ENCODE assay signal across 27 cellular contexts in genomic region chr12:107718606-107719005, GRCh38. TPM values are rescaled to one million over a fixed set of nuclear protein-coding genes. Genes with fewer than 3 reads are reported as not detected.
DNase-seq lines count a peak whose midpoint lies in the region; ATAC-seq, FAIRE-seq and TF ChIP-seq lines count a peak whose summit lies in the region.
"Had no signal": no experiment of that assay in that cellular context is flagged by ENCODE, and none has a peak within 500 bp of the region (broad histone marks: within the 10 kb centered on the region; RNA-seq: fewer than 3 reads in every experiment).

No MANE protein-coding gene starts in this region.

- no peak for TF ChIP-seq RAD21 in GM12878 (IDR thresholded peaks at IDR 0.05; ENCODE audit: insufficient read depth, low read depth, low read length)

- no peak overlapping the region for H3K4me3 Mint-ChIP-seq in activated T-cell treated with anti-CD3 and anti-CD28 coated beads, Interleukin-2, amount 50 U/mL, for 4 hours
- H3K4me3 Mint-ChIP-seq in stimulated activated effector memory CD8-positive, alpha-beta T cell treated with anti-CD3 and anti-CD28 coated beads, Interleukin-12 subunit alpha, Interleukin-12 subunit beta, amount 100 ng/mL, for 72 hours = no peak overlapping the region
- H3K4me3 Mint-ChIP-seq: CD4-positive, CD25-positive, alpha-beta regulatory T cell had no signal

- H3K4me1 Mint-ChIP-seq in activated T-cell treated with anti-CD3 and anti-CD28 coated beads, Interleukin-2, amount 50 U/mL, for 4 hours (ENCODE audit: low read depth) = no peaks in the 10 kb centered on the region
- H3K4me1 Mint-ChIP-seq in stimulated activated effector memory CD8-positive, alpha-beta T cell treated with anti-CD3 and anti-CD28 coated beads, Interleukin-12 subunit alpha, Interleukin-12 subunit beta, amount 100 ng/mL, for 72 hours = no peaks in the 10 kb centered on the region

- H4K20me1 ChIP-seq in GM12878 (ENCODE audit: control insufficient read depth, insufficient read depth) = no peaks in the 10 kb centered on the region
- H4K20me1 ChIP-seq: BLaER1 had no signal

- peaks cover 30% of the 10 kb centered on the region for H3K36me3 Mint-ChIP-seq in activated T-cell treated with anti-CD3 and anti-CD28 coated beads, Interleukin-2, amount 50 U/mL, for 4 hours (ENCODE audit: insufficient read depth)
- peaks cover 30% of the 10 kb centered on the region for H3K36me3 Mint-ChIP-seq in stimulated activated effector memory CD8-positive, alpha-beta T cell treated with anti-CD3 and anti-CD28 coated beads, Interleukin-12 subunit alpha, Interleukin-12 subunit beta, amount 100 ng/mL, for 72 hours

- TF ChIP-seq POLR2A in GM12878 (IDR thresholded peaks at IDR 0.05; ENCODE audit: low read depth, low read length) = no peak

- no peak overlapping the region for H3K9ac ChIP-seq in GM12878 (ENCODE audit: control insufficient read depth, insufficient read depth, low read length)
- H3K9ac ChIP-seq: BLaER1, KMS-11 had no signal

- H3K27ac ChIP-seq in GM12878 (ENCODE audit: control insufficient read depth, insufficient read depth) = no peak overlapping the region
- H3K27ac ChIP-seq: BLaER1, KMS-11, RWPE1 had no signal

- H3K36me3 ChIP-seq in GM12878 (ENCODE audit: control insufficient read depth in 2 of 2, insufficient read depth in 2 of 2, low read length in 1 of 2) = peaks cover 0 to 3% of the 10 kb centered on the region in 2 experiments; a peak in 2 of 4 replicates

- no peaks in the 10 kb centered on the region for H3K79me2 ChIP-seq in GM12878 (ENCODE audit: control insufficient read depth, insufficient read depth, low read length)

- ATAC-seq in activated T-cell treated with anti-CD3 and anti-CD28 coated beads, Interleukin-2, amount 50 U/mL, for 4 hours = peak; percentile 35 to 37
- ATAC-seq in GM12878 = peak; percentile 23; the same call in 1 of the 3 replicates
- peak; percentile 83 for ATAC-seq in stimulated activated effector memory CD8-positive, alpha-beta T cell treated with anti-CD3 and anti-CD28 coated beads, Interleukin-12 subunit alpha, Interleukin-12 subunit beta, amount 100 ng/mL, for 72 hours
- ATAC-seq: HCT116, Panc1 had no signal

- H3K27ac Mint-ChIP-seq in stimulated activated effector memory CD8-positive, alpha-beta T cell treated with anti-CD3 and anti-CD28 coated beads, Interleukin-12 subunit alpha, Interleukin-12 subunit beta, amount 100 ng/mL, for 72 hours = no peak overlapping the region

- CTCF ChIA-PET in GM12878 (lab: Yijun Ruan, JAX) = interaction anchor here (1.5 to 1.6 kb wide), 2 partner anchors 48 to 167 kb away, joined by 3 to 5 read pairs; no protein-coding TSS in a partner anchor

- 100% methylated on average over 1 of the region's 1 CpG for WGBS in GM12878 (ENCODE audit: insufficient coverage, insufficient replicate concordance, low lambda C conversion rate, missing lambda C conversion rate)

- SMC1A ChIA-PET in GM12878 (lab: Charles Lee; ENCODE audit: uncharacterized antibody, unreplicated experiment) = no interaction called here

- RAD21 ChIA-PET in GM12878 (lab: Charles Lee; ENCODE audit: unreplicated experiment) = no interaction called here

- H3K4me1 ChIP-seq in GM12878 (ENCODE audit: control insufficient read depth, insufficient read depth, low read length) = no peaks in the 10 kb centered on the region
- H3K4me1 ChIP-seq: BLaER1 had no signal

- H3K9me3 Mint-ChIP-seq in activated T-cell treated with anti-CD3 and anti-CD28 coated beads, Interleukin-2, amount 50 U/mL, for 4 hours = peaks cover 5% of the 10 kb centered on the region
- H3K9me3 Mint-ChIP-seq in stimulated activated effector memory CD8-positive, alpha-beta T cell treated with anti-CD3 and anti-CD28 coated beads, Interleukin-12 subunit alpha, Interleukin-12 subunit beta, amount 100 ng/mL, for 72 hours = peaks cover 4% of the 10 kb centered on the region

- H3K4me3 ChIP-seq in GM12865 (ENCODE audit: low read depth, low read length) = no peak overlapping the region
- H3K4me3 ChIP-seq in GM12878 = no peak overlapping the region
- H3K4me3 ChIP-seq: BLaER1 had no signal

- H3K4me2 ChIP-seq in GM12878 (ENCODE audit: control insufficient read depth, insufficient read depth) = no peak overlapping the region
- H3K4me2 ChIP-seq: BLaER1, KMS-11 had no signal

- no peaks in the 10 kb centered on the region for H3K27me3 Mint-ChIP-seq in activated T-cell treated with anti-CD3 and anti-CD28 coated beads, Interleukin-2, amount 50 U/mL, for 4 hours (ENCODE audit: low read depth)
- H3K27me3 Mint-ChIP-seq: CD4-positive, CD25-positive, alpha-beta regulatory T cell had no signal

- DNase-seq in activated T-cell treated with anti-CD3 and anti-CD28 coated beads, Interleukin-2, amount 50 U/mL, for 4 hours = no peak
- DNase-seq in activated T-cell treated with anti-CD3 and anti-CD28 coated beads for 4 hours (no peak), GM12865 (ENCODE audit: low read depth) (peak; percentile 13), GM12878 (ENCODE audit: low read depth, low spot score) (no peak), D341Med (ENCODE audit: low spot score) (no peak), amniotic stem cell (lab: John Stamatoyannopoulos, UW) (no peak), KBM-7 (no peak)
- DNase-seq in stimulated activated effector memory CD8-positive, alpha-beta T cell treated with anti-CD3 and anti-CD28 coated beads, Interleukin-12 subunit alpha, Interleukin-12 subunit beta, amount 100 ng/mL, for 72 hours (ENCODE audit: low spot score in 2 of 2) = no peak
- DNase-seq: CD4-positive, CD25-positive, alpha-beta regulatory T cell; IMR-90; MM.1S; NCI-H1694; NCI-H2081; NCI-H2227 treated with DMSO at 0.1 percent for 48 hours; NCI-H526 treated with DMSO at 0.1 percent for 48 hours; SHP77 had no signal

- TF ChIP-seq CTCF in GM12865 (IDR thresholded peaks at IDR 0.05; ENCODE audit: insufficient read depth, low read depth, low read length, missing control alignments) = no peak
- TF ChIP-seq CTCF in GM12878 (IDR thresholded peaks at IDR 0.05 in 2 of 3, conservative IDR thresholded peaks at IDR 0.05 in 1 of 3; ENCODE audit: control insufficient read depth in 2 of 3, extremely low read depth in 1 of 3, insufficient read depth in 1 of 3, low read depth in 3 of 3, low read length in 3 of 3) = no peak

- in situ Hi-C loops in GM12878 (cut with MboI) = no loop called here
- in situ Hi-C loops in KBM-7 (cut with MboI; ENCODE audit: low pct_unique_long_range_greater_than_20kb, low sequenced_read_pairs) = no loop called here

- POLR2A ChIA-PET in GM12878 (lab: Charles Lee) = no interaction called here

- no peak for FAIRE-seq in GM12878 (lab: Jason Lieb, UNC)
- FAIRE-seq: D721Med had no signal

- no TSS peak for BruUV-seq in GM12878 (replicated peaks; lab: Mats Ljungman, UMichigan)

- H2AFZ ChIP-seq in GM12878 (ENCODE audit: control insufficient read depth, low read depth, low read length) = no peak overlapping the region

- H3K27me3 ChIP-seq in GM12878 (replicated peaks in 1 of 2; ENCODE audit: control insufficient read depth in 2 of 2, insufficient read depth in 2 of 2, low read length in 1 of 2) = no peaks in the 10 kb centered on the region
- H3K27me3 ChIP-seq: BLaER1 had no signal

- TF ChIP-seq EP300 in GM12878 (IDR thresholded peaks at IDR 0.05; ENCODE audit: borderline replicate concordance in 1 of 2, control insufficient read depth in 1 of 2, low read depth in 2 of 2, low read length in 2 of 2) = no peak

- no peaks in the 10 kb centered on the region for H3K9me3 ChIP-seq in GM12878 (replicated peaks; ENCODE audit: control insufficient read depth, insufficient read depth, low read length)
- H3K9me3 ChIP-seq: BLaER1 had no signal

- intact Hi-C loops in GM12878 (cut with micrococcal nuclease; ENCODE audit: unreplicated experiment) = no loop called here

RNA-seq across cellular contexts. Expression of gene PWP1, which starts 33.0 kb away (rescaled TPM):
- 100 to 1,000 TPM in 1 of 3 donors, 10 to 100 TPM in 2; 79.4 to 106 (median 97.3) TPM for total RNA-seq in activated T-cell treated with anti-CD3 and anti-CD28 coated beads, Interleukin-2, amount 50 U/mL, for 4 hours
- 112 and 139 TPM in 2 replicates for total RNA-seq in GM12878 (2013; cell fraction: nucleolus; rRNA removed)
- total RNA-seq in GM12878 (2014; rRNA removed) = 42.4 and 46.3 TPM in 2 replicates
- 64.0 and 65.2 TPM in 2 replicates for total RNA-seq in GM12878 (2014; rRNA removed; fragmentation: Illumina TruSeq; extraction: Trizol)
- total RNA-seq in GM12878 (2021) = 45.7 and 49.4 TPM in 2 replicates
- 41.1 TPM for polyA plus RNA-seq in GM12878 (2011; ENCODE audit: low read depth)
- 93.0 and 117 TPM in 2 replicates for polyA plus RNA-seq in GM12878 (2011; rRNA removed)
- 80.2 and 100 TPM in 2 replicates for polyA plus RNA-seq in GM12878 (2011; cell fraction: cytosol; rRNA removed)
- 53.7 and 106 TPM in 2 replicates for polyA plus RNA-seq in GM12878 (2011; cell fraction: nucleus; rRNA removed)
- polyA plus RNA-seq in GM12878 (2012) = 35.0 and 42.6 TPM in 2 replicates
- 76.1 and 83.5 TPM in 2 replicates for polyA plus RNA-seq in GM12878 (2014; fragmentation: Illumina TruSeq; extraction: Trizol)
- polyA plus RNA-seq in GM12878 (2014; fragmentation: Nextera tagmentation; extraction: Ambion mirVana) = 100 to 1,000 TPM; 244 to 283 TPM
- polyA plus RNA-seq in GM12878 (2014; rRNA removed) = 37.4 and 46.5 TPM in 2 replicates
- 100 to 1,000 TPM in 1 of 2 experiments, 10 to 100 TPM in 1; 99.4 to 108 TPM for polyA plus RNA-seq in GM12878 (2016; fragmentation: Nextera tagmentation; extraction: Ambion mirVana)
- polyA minus RNA-seq in GM12878 (2011; rRNA and poly(A)+ RNA removed) = 33.7 and 59.5 TPM in 2 replicates
- polyA minus RNA-seq in GM12878 (2011; cell fraction: cytosol; rRNA and poly(A)+ RNA removed) = 20.8 TPM in 2 replicates
- 14.0 and 26.3 TPM in 2 replicates for polyA minus RNA-seq in GM12878 (2011; cell fraction: nucleus; rRNA and poly(A)+ RNA removed)

RNA-seq across cellular contexts. Expression of gene PRDM4, which starts 42.3 kb away (rescaled TPM):
- total RNA-seq in activated T-cell treated with anti-CD3 and anti-CD28 coated beads, Interleukin-2, amount 50 U/mL, for 4 hours = 10 to 100 TPM; 42.9 to 46.3 (median 44.6) TPM
- total RNA-seq in GM12878 (2013; cell fraction: nucleolus; rRNA removed) = 62.0 and 66.5 TPM in 2 replicates
- total RNA-seq in GM12878 (2014; rRNA removed) (16.9 and 19.9 TPM in 2 replicates), GM12878 (2014; rRNA removed; fragmentation: Illumina TruSeq; extraction: Trizol) (15.0 and 15.4 TPM in 2 replicates), GM12878 (2021) (20.0 and 22.0 TPM in 2 replicates)
- polyA plus RNA-seq in GM12878 (2011; ENCODE audit: low read depth) = 8.6 TPM
- polyA plus RNA-seq in GM12878 (2011; rRNA removed) (18.8 and 22.2 TPM in 2 replicates), GM12878 (2014; fragmentation: Illumina TruSeq; extraction: Trizol) (18.8 and 27.0 TPM in 2 replicates), GM12878 (2014; fragmentation: Nextera tagmentation; extraction: Ambion mirVana) (1 to 10 TPM; 5.1 to 5.9 TPM), GM12878 (2014; rRNA removed) (12.4 and 14.6 TPM in 2 replicates), GM12878 (2016; fragmentation: Nextera tagmentation; extraction: Ambion mirVana) (10 to 100 TPM; 12.2 to 13.9 TPM)
- 17.3 and 18.5 TPM in 2 replicates for polyA plus RNA-seq in GM12878 (2011; cell fraction: cytosol; rRNA removed)
- 22.2 and 24.6 TPM in 2 replicates for polyA plus RNA-seq in GM12878 (2011; cell fraction: nucleus; rRNA removed)
- 8.9 and 9.4 TPM in 2 replicates for polyA plus RNA-seq in GM12878 (2012)
- 22.3 and 28.3 TPM in 2 replicates for polyA minus RNA-seq in GM12878 (2011; rRNA and poly(A)+ RNA removed)
- polyA minus RNA-seq in GM12878 (2011; cell fraction: cytosol; rRNA and poly(A)+ RNA removed) = 9.2 and 15.5 TPM in 2 replicates
- polyA minus RNA-seq in GM12878 (2011; cell fraction: nucleus; rRNA and poly(A)+ RNA removed) = 18.7 and 28.6 TPM in 2 replicates

RNA-seq across cellular contexts. Expression of gene ASCL4, which starts 55.9 kb away (rescaled TPM):
- not detected for total RNA-seq in activated T-cell treated with anti-CD3 and anti-CD28 coated beads, Interleukin-2, amount 50 U/mL, for 4 hours
- not detected in 2 replicates for total RNA-seq in GM12878 (2013; cell fraction: nucleolus; rRNA removed)
- total RNA-seq in GM12878 (2014; rRNA removed) (not detected in 2 replicates), GM12878 (2014; rRNA removed; fragmentation: Illumina TruSeq; extraction: Trizol) (not detected in 2 replicates), GM12878 (2021) (not detected in 2 replicates)
- polyA plus RNA-seq in GM12878 (2011; ENCODE audit: low read depth) = not detected
- polyA plus RNA-seq in GM12878 (2011; rRNA removed) (not detected in 2 replicates), GM12878 (2014; fragmentation: Illumina TruSeq; extraction: Trizol) (not detected in 2 replicates), GM12878 (2014; fragmentation: Nextera tagmentation; extraction: Ambion mirVana) (not detected), GM12878 (2014; rRNA removed) (not detected in 2 replicates), GM12878 (2016; fragmentation: Nextera tagmentation; extraction: Ambion mirVana) (not detected)
- not detected in 2 replicates for polyA plus RNA-seq in GM12878 (2011; cell fraction: cytosol; rRNA removed)
- not detected in 2 replicates for polyA plus RNA-seq in GM12878 (2011; cell fraction: nucleus; rRNA removed)
- not detected in 2 replicates for polyA plus RNA-seq in GM12878 (2012)
- polyA minus RNA-seq in GM12878 (2011; rRNA and poly(A)+ RNA removed) = not detected in 2 replicates
- not detected in 2 replicates for polyA minus RNA-seq in GM12878 (2011; cell fraction: cytosol; rRNA and poly(A)+ RNA removed)
- polyA minus RNA-seq in GM12878 (2011; cell fraction: nucleus; rRNA and poly(A)+ RNA removed) = not detected in 2 replicates
- total RNA-seq: A172; CD4-positive, CD25-positive, alpha-beta regulatory T cell; H4; IMR-90; NCI-H460; OCI-LY7; SK-MEL-5 had no signal
- polyA plus RNA-seq: CD4-positive, CD25-positive, alpha-beta regulatory T cell; IMR-90 had no signal

Comparison
In these comparisons a context has a peak if more than half of its experiments do, and no peak if none do; other contexts are left out.
1. ATAC-seq: peak in every context shown above with its lines; median percentile 83 in stimulated activated effector memory CD8-positive, alpha-beta T cell treated with anti-CD3 and anti-CD28 coated beads, Interleukin-12 subunit alpha, Interleukin-12 subunit beta, amount 100 ng/mL, for 72 hours; 36 in activated T-cell treated with anti-CD3 and anti-CD28 coated beads, Interleukin-2, amount 50 U/mL, for 4 hours; 23 in GM12878.